ENCODE assay signal across 23 cellular contexts in genomic region chr21:31663584-31664249, GRCh38. TPM values are rescaled to one million over a fixed set of nuclear protein-coding genes. Genes with fewer than 3 reads are reported as not detected.
A peak's percentile ranks its signal among the peaks of the same experiment; 100 is the strongest.
DNase-seq lines count a peak whose midpoint lies in the region; ATAC-seq, FAIRE-seq and TF ChIP-seq lines count a peak whose summit lies in the region.
"Had no signal": no experiment of that assay in that cellular context is flagged by ENCODE, and none has a peak within 500 bp of the region (broad histone marks: within the 10 kb centered on the region; RNA-seq: fewer than 3 reads in every experiment).

No MANE protein-coding gene starts in this region.

- ATAC-seq in activated CD8-positive, alpha-beta memory T cell treated with anti-CD3 and anti-CD28 coated beads, Interleukin-2, amount 10 ng/mL, durations not matched to agents 7 days and 5 days, result no peak
- ATAC-seq in DND-41 (ENCODE audit: insufficient read depth, low read depth), result no peak
- no peak for ATAC-seq in HepG2
- ATAC-seq in GM19324 (IDR thresholded peaks at IDR 0.05; ENCODE audit: low FRiP score, unreplicated experiment), result no peak
- ATAC-seq: esophagus mucosa, gastrocnemius medialis, sciatic nerve had no signal

- peaks cover 83% of the 10 kb centered on the region for H3K4me1 Mint-ChIP-seq in activated CD8-positive, alpha-beta memory T cell treated with anti-CD3 and anti-CD28 coated beads, Interleukin-2, amount 10 ng/mL, durations not matched to agents 7 days and 5 days
- peaks cover 82% of the 10 kb centered on the region for H3K4me1 Mint-ChIP-seq in activated CD4-positive, alpha-beta memory T cell treated with anti-CD3 and anti-CD28 coated beads for 36 hours (ENCODE audit: low read depth)

- H3K9me3 Mint-ChIP-seq in activated CD8-positive, alpha-beta memory T cell treated with anti-CD3 and anti-CD28 coated beads, Interleukin-2, amount 10 ng/mL, durations not matched to agents 7 days and 5 days (ENCODE audit: low read depth), result no peaks in the 10 kb centered on the region
- no peaks in the 10 kb centered on the region for H3K9me3 Mint-ChIP-seq in activated CD4-positive, alpha-beta memory T cell treated with anti-CD3 and anti-CD28 coated beads for 36 hours

- H3K9ac ChIP-seq in DND-41 (ENCODE audit: low read depth, low read length) (no peak overlapping the region; the same call in 1 of the 2 replicates), HepG2 (ENCODE audit: insufficient read depth, low read depth, low read length) (no peak overlapping the region)

- intact Hi-C loops in activated CD4-positive, alpha-beta memory T cell treated with anti-CD3 and anti-CD28 coated beads for 36 hours (cut with micrococcal nuclease), result loop anchor here (10.0 kb wide), 1 partner anchor 211 kb away; the partner anchor contains the start of gene HUNK
- intact Hi-C loops in HepG2 (cut with micrococcal nuclease; ENCODE audit: unreplicated experiment), result loop anchor here (10.0 kb wide), 1 partner anchor 51 kb away; no protein-coding TSS in a partner anchor

- 76% methylated on average over 7 of the region's 7 CpGs for WGBS in HepG2 (ENCODE audit: low lambda C conversion rate)

- POLR2A ChIA-PET in activated CD4-positive, alpha-beta memory T cell treated with anti-CD3 and anti-CD28 coated beads for 36 hours (lab: Charles Lee), result no interaction called here
- POLR2A ChIA-PET in HepG2 (lab: Yijun Ruan, JAX), result no interaction called here

- BruUV-seq in HepG2 (replicated peaks; lab: Mats Ljungman, UMichigan), result no TSS peak

- no peak for TF ChIP-seq POLR2A in HepG2 (IDR thresholded peaks at IDR 0.05; ENCODE audit: insufficient read depth in 1 of 2, low read depth in 2 of 2, low read length in 2 of 2)

- in situ Hi-C loops in HepG2 (cut with HindIII; ENCODE audit: extremely low pct_ligation_motif_present, low pct_unique_long_range_greater_than_20kb), result no loop called here

- H3K79me2 ChIP-seq in DND-41 (ENCODE audit: insufficient read depth, low read length), result peaks cover 67% of the 10 kb centered on the region
- H3K79me2 ChIP-seq in HepG2 (ENCODE audit: insufficient read depth, low read length), result peaks cover 54% of the 10 kb centered on the region

- CTCF ChIA-PET in activated CD8-positive, alpha-beta memory T cell treated with anti-CD3 and anti-CD28 coated beads, Interleukin-2, amount 10 ng/mL, durations not matched to agents 7 days and 5 days (lab: Charles Lee), result no interaction called here
- CTCF ChIA-PET in activated CD4-positive, alpha-beta memory T cell treated with anti-CD3 and anti-CD28 coated beads for 36 hours (lab: Charles Lee), result no interaction called here
- CTCF ChIA-PET in HepG2 (lab: Yijun Ruan, JAX; ENCODE audit: low intra/inter-chr PET ratio, low total read pairs), result no interaction called here

- H3K27ac ChIP-seq in DND-41 (ENCODE audit: low read length) (no peak overlapping the region), HepG2 (ENCODE audit: extremely low read length, insufficient read depth, low read length) (peak overlapping the region; percentile 5)
- H3K27ac ChIP-seq: HL-60, thyroid gland had no signal

- no peak overlapping the region for H3K4me3 Mint-ChIP-seq in activated CD8-positive, alpha-beta memory T cell treated with anti-CD3 and anti-CD28 coated beads, Interleukin-2, amount 10 ng/mL, durations not matched to agents 7 days and 5 days
- no peak overlapping the region for H3K4me3 Mint-ChIP-seq in activated CD4-positive, alpha-beta memory T cell treated with anti-CD3 and anti-CD28 coated beads for 36 hours
- H3K4me3 Mint-ChIP-seq: CD14-positive monocyte had no signal

- peaks cover 64% of the 10 kb centered on the region for H3K4me1 ChIP-seq in DND-41 (ENCODE audit: insufficient read depth, low read length)
- peaks cover 61% of the 10 kb centered on the region for H3K4me1 ChIP-seq in HepG2 (ENCODE audit: insufficient read depth, low read length)

- H3K36me3 ChIP-seq in DND-41 (ENCODE audit: insufficient read depth, low read length) (peaks cover 67% of the 10 kb centered on the region), HepG2 (replicated peaks in 1 of 2; ENCODE audit: control insufficient read depth in 1 of 2, insufficient read depth in 2 of 2, low read length in 2 of 2) (peaks cover 8 to 50% of the 10 kb centered on the region in 2 experiments)

- peaks cover 55% of the 10 kb centered on the region for H3K36me3 Mint-ChIP-seq in activated CD8-positive, alpha-beta memory T cell treated with anti-CD3 and anti-CD28 coated beads, Interleukin-2, amount 10 ng/mL, durations not matched to agents 7 days and 5 days
- H3K36me3 Mint-ChIP-seq in activated CD4-positive, alpha-beta memory T cell treated with anti-CD3 and anti-CD28 coated beads for 36 hours, result peaks cover 56% of the 10 kb centered on the region

- H3K4me2 ChIP-seq in DND-41 (ENCODE audit: insufficient read depth, low read length) (peak overlapping the region; percentile 40), HepG2 (ENCODE audit: low read depth, low read length) (peak overlapping the region; percentile 34)

- no peak for TF ChIP-seq RAD21 in HepG2 (CRISPR knock-in tag; IDR thresholded peaks at IDR 0.05)

- H3K9me3 ChIP-seq in DND-41 (ENCODE audit: insufficient read depth, low read length, severe bottlenecking), result no peaks in the 10 kb centered on the region
- no peaks in the 10 kb centered on the region for H3K9me3 ChIP-seq in HepG2 (ENCODE audit: low read length)
- H3K9me3 ChIP-seq: gastrocnemius medialis, thyroid gland had no signal

- H2AFZ ChIP-seq in DND-41 (ENCODE audit: low read depth, low read length), result no peak overlapping the region
- H2AFZ ChIP-seq in HepG2 (ENCODE audit: low read length), result no peak overlapping the region

- TF ChIP-seq EP300 in HepG2 (IDR thresholded peaks at IDR 0.05; ENCODE audit: low read depth in 2 of 2, low read length in 2 of 2) (no peak), HepG2 (CRISPR knock-in tag; IDR thresholded peaks at IDR 0.05; ENCODE audit: borderline replicate concordance) (no peak)

- peak overlapping the region; percentile 15 for H3K27ac Mint-ChIP-seq in activated CD8-positive, alpha-beta memory T cell treated with anti-CD3 and anti-CD28 coated beads, Interleukin-2, amount 10 ng/mL, durations not matched to agents 7 days and 5 days
- peak overlapping the region; percentile 65 for H3K27ac Mint-ChIP-seq in activated CD4-positive, alpha-beta memory T cell treated with anti-CD3 and anti-CD28 coated beads for 36 hours
- H3K27ac Mint-ChIP-seq: CD14-positive monocyte had no signal

- H3K27me3 Mint-ChIP-seq in activated CD8-positive, alpha-beta memory T cell treated with anti-CD3 and anti-CD28 coated beads, Interleukin-2, amount 10 ng/mL, durations not matched to agents 7 days and 5 days, result no peaks in the 10 kb centered on the region
- no peaks in the 10 kb centered on the region for H3K27me3 Mint-ChIP-seq in activated CD4-positive, alpha-beta memory T cell treated with anti-CD3 and anti-CD28 coated beads for 36 hours

- DNase-seq in activated CD8-positive, alpha-beta memory T cell treated with anti-CD3 and anti-CD28 coated beads, Interleukin-2, amount 10 ng/mL, durations not matched to agents 7 days and 5 days, result no peak
- DNase-seq in activated CD8-positive, alpha-beta memory T cell treated with anti-CD3 and anti-CD28 coated beads, Interleukin-2, amount 50 U/mL, for 4 hours, result no peak
- DNase-seq in DND-41 (no peak), HepG2 (ENCODE audit: low spot score) (no peak), NCI-H1694 (lab: John Stamatoyannopoulos, UW) (no peak), NCI-H2196 (lab: John Stamatoyannopoulos, UW; ENCODE audit: unreplicated experiment) (no peak)
- no peak for DNase-seq in activated CD4-positive, alpha-beta memory T cell treated with anti-CD3 and anti-CD28 coated beads for 36 hours
- DNase-seq: activated CD8-positive, alpha-beta memory T cell treated with anti-CD3 and anti-CD28 coated beads for 24 hours; activated effector memory CD4-positive, alpha-beta T cell treated with anti-CD3 and anti-CD28 coated beads, Interleukin-2, amount 50 U/mL, for 16 hours; effector memory CD4-positive, alpha-beta T cell; gastrocnemius medialis; IMR-90; MM.1S; NCI-H146; NCI-H82; stimulated activated CD4-positive, alpha-beta T cell treated with anti-CD3 and anti-CD28 coated beads, Interleukin-15, amount 100 ng/mL, for 24 hours; thyroid gland had no signal

- H3K4me3 ChIP-seq in DND-41 (ENCODE audit: low read depth in 1 of 2, low read length in 2 of 2) (no peak overlapping the region), HepG2 (replicated peaks in 1 of 3; ENCODE audit: insufficient read depth in 1 of 3, low read depth in 2 of 3, low read length in 3 of 3) (0 out of 6 replicates have a peak overlapping the region, but pooled peaks of 1 of the 3 experiments have one; percentile 9)
- H3K4me3 ChIP-seq: gastrocnemius medialis, thyroid gland had no signal

- H3K27me3 ChIP-seq in DND-41 (ENCODE audit: insufficient read depth, low read length, poor library complexity), result no peaks in the 10 kb centered on the region
- no peaks in the 10 kb centered on the region for H3K27me3 ChIP-seq in HepG2 (ENCODE audit: control insufficient read depth in 1 of 2, insufficient read depth in 2 of 2, low read length in 2 of 2)
- H3K27me3 ChIP-seq: gastrocnemius medialis, thyroid gland had no signal

- H4K20me1 ChIP-seq in DND-41 (ENCODE audit: insufficient read depth, low read length), result peaks cover 46% of the 10 kb centered on the region; the same call in 1 of the 2 replicates
- peaks cover 33% of the 10 kb centered on the region for H4K20me1 ChIP-seq in HepG2 (ENCODE audit: insufficient read depth, low read length)

- TF ChIP-seq CTCF in DND-41 (IDR thresholded peaks at IDR 0.05; ENCODE audit: borderline replicate concordance, extremely low read depth, low read length, poor library complexity, severe bottlenecking) (no peak), HepG2 (CRISPR knock-in tag; IDR thresholded peaks at IDR 0.05) (no peak)

- FAIRE-seq in HepG2 (lab: Jason Lieb, UNC), result no peak
- FAIRE-seq: keratinocyte had no signal

RNA-seq across cellular contexts. Expression of gene SOD1, which starts 4.2 kb away (rescaled TPM):
- 100 to 1,000 TPM; 190 to 265 TPM for total RNA-seq in activated CD8-positive, alpha-beta memory T cell treated with anti-CD3 and anti-CD28 coated beads, Interleukin-2, amount 10 ng/mL, durations not matched to agents 7 days and 5 days
- 100 to 1,000 TPM; 280 to 286 TPM for total RNA-seq in activated CD4-positive, alpha-beta memory T cell treated with anti-CD3 and anti-CD28 coated beads for 36 hours
- total RNA-seq in HepG2 (2016; rRNA removed; fragmentation: Illumina TruSeq; extraction: Trizol), result 537 and 796 TPM in 2 replicates
- 111 and 115 TPM in 2 replicates for total RNA-seq in HepG2 (2016; cell fraction: cytosol; rRNA removed; fragmentation: Illumina TruSeq; extraction: Trizol; ENCODE audit: low read depth)
- 560 and 812 TPM in 2 replicates for total RNA-seq in HepG2 (2016; cell fraction: insoluble cytoplasmic fraction; rRNA removed; fragmentation: Illumina TruSeq; extraction: Trizol)
- 188 and 193 TPM in 2 replicates for total RNA-seq in HepG2 (2016; cell fraction: membrane; rRNA removed; fragmentation: Illumina TruSeq; extraction: Trizol)
- 192 and 198 TPM in 2 replicates for total RNA-seq in HepG2 (2016; cell fraction: nucleus; rRNA removed; fragmentation: Illumina TruSeq; extraction: Trizol)
- 220 and 317 TPM in 2 replicates for polyA plus RNA-seq in HepG2 (2011; rRNA removed)
- polyA plus RNA-seq in HepG2 (2011; cell fraction: cytosol; rRNA removed), result 351 and 366 TPM in 2 replicates
- polyA plus RNA-seq in HepG2 (2011; cell fraction: nucleus; rRNA removed), result 86.6 and 92.5 TPM in 2 replicates
- 298 and 405 TPM in 2 replicates for polyA plus RNA-seq in HepG2 (2012)
- polyA plus RNA-seq in HepG2 (2016; cell fraction: cytosol; fragmentation: Illumina TruSeq; extraction: Trizol; ENCODE audit: low read depth), result 103 and 124 TPM in 2 replicates
- 763 and 855 TPM in 2 replicates for polyA plus RNA-seq in HepG2 (2016; cell fraction: insoluble cytoplasmic fraction; fragmentation: Illumina TruSeq; extraction: Trizol; ENCODE audit: low read depth)
- polyA plus RNA-seq in HepG2 (2016; cell fraction: membrane; fragmentation: Illumina TruSeq; extraction: Trizol; ENCODE audit: low read depth), result 153 and 169 TPM in 2 replicates
- polyA plus RNA-seq in HepG2 (2016; cell fraction: nucleus; fragmentation: Illumina TruSeq; extraction: Trizol; ENCODE audit: insufficient read depth, low read depth), result 306 and 314 TPM in 2 replicates
- 81.8 and 102 TPM in 2 replicates for polyA minus RNA-seq in HepG2 (2011; rRNA and poly(A)+ RNA removed; ENCODE audit: low replicate concordance)
- polyA minus RNA-seq in HepG2 (2011; cell fraction: cytosol; rRNA and poly(A)+ RNA removed), result 290 and 341 TPM in 2 replicates
- 57.2 and 63.5 TPM in 2 replicates for polyA minus RNA-seq in HepG2 (2011; cell fraction: nucleus; rRNA and poly(A)+ RNA removed)
